ENCODE assay signal across 25 cellular contexts in genomic region chr3:185199671-185200070, GRCh38. TPM values are rescaled to one million over a fixed set of nuclear protein-coding genes. Genes with fewer than 3 reads are reported as not detected.
A peak's percentile ranks its signal among the peaks of the same experiment; 100 is the strongest.
DNase-seq lines count a peak whose midpoint lies in the region; ATAC-seq, FAIRE-seq and TF ChIP-seq lines count a peak whose summit lies in the region.
"Had no signal": no experiment of that assay in that cellular context is flagged by ENCODE, and none has a peak within 500 bp of the region (broad histone marks: within the 10 kb centered on the region; RNA-seq: fewer than 3 reads in every experiment).

No MANE protein-coding gene starts in this region.

- CTCF ChIA-PET in GM12878 (lab: Yijun Ruan, JAX) (no interaction called here), HepG2 (lab: Yijun Ruan, JAX; ENCODE audit: low intra/inter-chr PET ratio, low total read pairs) (no interaction called here)

- in situ Hi-C loops in GM12878 (cut with MboI) (no loop called here), HepG2 (cut with HindIII; ENCODE audit: extremely low pct_ligation_motif_present, low pct_unique_long_range_greater_than_20kb) (no loop called here)

- no peak overlapping the region for H3K4me3 ChIP-seq in DOHH2 (ENCODE audit: low read length)
- H3K4me3 ChIP-seq in Karpas-422 (ENCODE audit: low read length) = no peak overlapping the region
- H3K4me3 ChIP-seq in GM12878 = no peak overlapping the region
- H3K4me3 ChIP-seq in HepG2 (replicated peaks in 1 of 3; ENCODE audit: insufficient read depth in 1 of 3, low read depth in 2 of 3, low read length in 3 of 3) = no peak overlapping the region
- H3K4me3 ChIP-seq: BLaER1 treated with 17β-estradiol and CSF1 and Interleukin-3, amounts not matched to agents 10 nM and 100 nM; lower lobe of right lung; mucosa of descending colon; stomach; thyroid gland had no signal

- WGBS in GM12878 (ENCODE audit: insufficient coverage, insufficient replicate concordance, low lambda C conversion rate, missing lambda C conversion rate) = 71% methylated on average over 5 of the region's 5 CpGs
- WGBS in HepG2 (ENCODE audit: low lambda C conversion rate) = 89% methylated on average over 5 of the region's 5 CpGs

- no peak overlapping the region for H2AFZ ChIP-seq in Karpas-422 (ENCODE audit: low read length)
- H2AFZ ChIP-seq in GM12878 (ENCODE audit: control insufficient read depth, low read depth, low read length) = no peak overlapping the region
- H2AFZ ChIP-seq in HepG2 (ENCODE audit: low read length) = no peak overlapping the region

- RAD21 ChIA-PET in GM12878 (lab: Charles Lee; ENCODE audit: unreplicated experiment) = no interaction called here

- DNase-seq in Karpas-422 (peak; percentile 58), GM12878 (ENCODE audit: low read depth, low spot score) (no peak), HepG2 (ENCODE audit: low spot score) (no peak), SIG-M5 (lab: John Stamatoyannopoulos, UW) (no peak)
- DNase-seq: activated CD4-positive, alpha-beta T cell treated with anti-CD3 and anti-CD28 coated beads, Interleukin-2, amount 10 ng/mL, durations not matched to agents 24 days and 14 days; activated gamma-delta T cell treated with Interleukin-2 at 50 U/mL for 16 hours; activated T-cell treated with anti-CD3 and anti-CD28 coated beads, Interleukin-2, amount 50 U/mL, for 1 hour; Caco-2; DMS79; GF-D8; lower lobe of right lung; mucosa of descending colon; NCI-H1092; NCI-H187; NCI-H526; stimulated activated CD8-positive, alpha-beta memory T cell treated with anti-CD3 and anti-CD28 coated beads, Interleukin-4, amount 100 ng/mL, for 48 hours; stomach; thyroid gland had no signal

- TF ChIP-seq EP300 in GM12878 (IDR thresholded peaks at IDR 0.05; ENCODE audit: borderline replicate concordance in 1 of 2, control insufficient read depth in 1 of 2, low read depth in 2 of 2, low read length in 2 of 2) = no peak
- TF ChIP-seq EP300 in HepG2 (IDR thresholded peaks at IDR 0.05; ENCODE audit: low read depth in 2 of 2, low read length in 2 of 2) = no peak
- no peak for TF ChIP-seq EP300 in HepG2 (CRISPR knock-in tag; IDR thresholded peaks at IDR 0.05; ENCODE audit: borderline replicate concordance)

- H4K20me1 ChIP-seq in DOHH2 (ENCODE audit: control insufficient read depth, insufficient read depth, low read depth, low read length) = no peaks in the 10 kb centered on the region
- no peaks in the 10 kb centered on the region for H4K20me1 ChIP-seq in Karpas-422 (ENCODE audit: insufficient read depth, low read depth, low read length)
- no peaks in the 10 kb centered on the region for H4K20me1 ChIP-seq in GM12878 (ENCODE audit: control insufficient read depth, insufficient read depth)
- no peaks in the 10 kb centered on the region for H4K20me1 ChIP-seq in HepG2 (ENCODE audit: insufficient read depth, low read length)
- H4K20me1 ChIP-seq: BLaER1 treated with 17β-estradiol and CSF1 and Interleukin-3, amounts not matched to agents 10 nM and 100 nM had no signal

- intact Hi-C loops in GM12878 (cut with micrococcal nuclease; ENCODE audit: unreplicated experiment) = no loop called here
- intact Hi-C loops in HepG2 (cut with micrococcal nuclease; ENCODE audit: unreplicated experiment) = no loop called here

- H3K9me2 ChIP-seq in DOHH2 (replicated peaks; ENCODE audit: control insufficient read depth, low read length) (no peaks in the 10 kb centered on the region), Karpas-422 (replicated peaks; ENCODE audit: insufficient read depth, low read length) (no peaks in the 10 kb centered on the region)

- no peak overlapping the region for H3K4me2 ChIP-seq in DOHH2 (ENCODE audit: low read length)
- H3K4me2 ChIP-seq in Karpas-422 (ENCODE audit: low read depth, low read length, poor library complexity, severe bottlenecking) = no peak overlapping the region
- no peak overlapping the region for H3K4me2 ChIP-seq in GM12878 (ENCODE audit: control insufficient read depth, insufficient read depth)
- no peak overlapping the region for H3K4me2 ChIP-seq in HepG2 (ENCODE audit: low read depth, low read length)
- H3K4me2 ChIP-seq: BLaER1 treated with 17β-estradiol and CSF1 and Interleukin-3, amounts not matched to agents 10 nM and 100 nM had no signal

- H3K79me2 ChIP-seq in DOHH2 (ENCODE audit: control insufficient read depth, low read length) (no peaks in the 10 kb centered on the region), Karpas-422 (ENCODE audit: low read length) (no peaks in the 10 kb centered on the region), GM12878 (ENCODE audit: control insufficient read depth, insufficient read depth, low read length) (no peaks in the 10 kb centered on the region), HepG2 (ENCODE audit: insufficient read depth, low read length) (no peaks in the 10 kb centered on the region)

- BruUV-seq in GM12878 (replicated peaks; lab: Mats Ljungman, UMichigan) = no TSS peak
- BruUV-seq in HepG2 (replicated peaks; lab: Mats Ljungman, UMichigan) = TSS peak; percentile 16

- no peaks in the 10 kb centered on the region for H3K36me3 ChIP-seq in DOHH2 (ENCODE audit: control insufficient read depth, low read length)
- H3K36me3 ChIP-seq in Karpas-422 (ENCODE audit: insufficient read depth, low read length) = no peaks in the 10 kb centered on the region
- H3K36me3 ChIP-seq in GM12878 (ENCODE audit: control insufficient read depth in 2 of 2, insufficient read depth in 2 of 2, low read length in 1 of 2) = no peaks in the 10 kb centered on the region
- peaks cover 8 to 41% of the 10 kb centered on the region in 2 experiments for H3K36me3 ChIP-seq in HepG2 (replicated peaks in 1 of 2; ENCODE audit: control insufficient read depth in 1 of 2, insufficient read depth in 2 of 2, low read length in 2 of 2)
- H3K36me3 ChIP-seq: BLaER1 treated with 17β-estradiol and CSF1 and Interleukin-3, amounts not matched to agents 10 nM and 100 nM had no signal

- peak; percentile 33 for TF ChIP-seq CTCF in DOHH2 (IDR thresholded peaks at IDR 0.05; ENCODE audit: low read depth, low read length, poor library complexity, severe bottlenecking)
- TF ChIP-seq CTCF in GM12878 (IDR thresholded peaks at IDR 0.05 in 2 of 3, conservative IDR thresholded peaks at IDR 0.05 in 1 of 3; ENCODE audit: control insufficient read depth in 2 of 3, extremely low read depth in 1 of 3, insufficient read depth in 1 of 3, low read depth in 3 of 3, low read length in 3 of 3) = peak in 1 of 3 experiments; percentile 17; a peak in 1 of 6 replicates
- TF ChIP-seq CTCF in HepG2 (CRISPR knock-in tag; IDR thresholded peaks at IDR 0.05) = no peak

- H3K9me3 ChIP-seq in DOHH2 (ENCODE audit: control insufficient read depth, insufficient read depth, low read length) (no peaks in the 10 kb centered on the region), Karpas-422 (ENCODE audit: low read length) (no peaks in the 10 kb centered on the region), GM12878 (replicated peaks; ENCODE audit: control insufficient read depth, insufficient read depth, low read length) (no peaks in the 10 kb centered on the region), HepG2 (ENCODE audit: low read length) (no peaks in the 10 kb centered on the region)
- H3K9me3 ChIP-seq: Caco-2, lower lobe of right lung, mucosa of descending colon, stomach, thyroid gland had no signal

- TF ChIP-seq POLR2A in GM12878 (IDR thresholded peaks at IDR 0.05; ENCODE audit: low read depth, low read length) (no peak), HepG2 (IDR thresholded peaks at IDR 0.05; ENCODE audit: insufficient read depth in 1 of 2, low read depth in 2 of 2, low read length in 2 of 2) (no peak)

- SMC1A ChIA-PET in GM12878 (lab: Charles Lee; ENCODE audit: uncharacterized antibody, unreplicated experiment) = interaction anchor here (1.2 kb wide), 1 partner anchor 23 kb away, joined by 3 read pairs; no protein-coding TSS in a partner anchor

- POLR2A ChIA-PET in GM12878 (lab: Charles Lee) = interaction anchor here (0.5 kb wide), 1 partner anchor 325 kb away, joined by 4 read pairs; no protein-coding TSS in a partner anchor
- POLR2A ChIA-PET in HepG2 (lab: Yijun Ruan, JAX) = no interaction called here

- no peaks in the 10 kb centered on the region for H3K27me3 ChIP-seq in DOHH2 (ENCODE audit: control insufficient read depth, low read length)
- no peaks in the 10 kb centered on the region for H3K27me3 ChIP-seq in Karpas-422 (ENCODE audit: low read length)
- no peaks in the 10 kb centered on the region for H3K27me3 ChIP-seq in GM12878 (replicated peaks in 1 of 2; ENCODE audit: control insufficient read depth in 2 of 2, insufficient read depth in 2 of 2, low read length in 1 of 2)
- no peaks in the 10 kb centered on the region; a peak in 1 of 5 replicates for H3K27me3 ChIP-seq in HepG2 (ENCODE audit: control insufficient read depth in 1 of 2, insufficient read depth in 2 of 2, low read length in 2 of 2)
- H3K27me3 ChIP-seq: BLaER1 treated with 17β-estradiol and CSF1 and Interleukin-3, amounts not matched to agents 10 nM and 100 nM; stomach; thyroid gland had no signal

- H3K4me1 ChIP-seq in DOHH2 (ENCODE audit: control insufficient read depth, low read length) (no peaks in the 10 kb centered on the region), Karpas-422 (ENCODE audit: low read length) (no peaks in the 10 kb centered on the region), GM12878 (ENCODE audit: control insufficient read depth, insufficient read depth, low read length) (no peaks in the 10 kb centered on the region), HepG2 (ENCODE audit: insufficient read depth, low read length) (no peaks in the 10 kb centered on the region)
- H3K4me1 ChIP-seq: BLaER1 treated with 17β-estradiol and CSF1 and Interleukin-3, amounts not matched to agents 10 nM and 100 nM; Caco-2; lower lobe of right lung; stomach; thyroid gland had no signal

- H3K27ac ChIP-seq in DOHH2 (ENCODE audit: low read depth, low read length) = no peak overlapping the region
- no peak overlapping the region for H3K27ac ChIP-seq in Karpas-422 (ENCODE audit: low read length)
- H3K27ac ChIP-seq in GM12878 (ENCODE audit: control insufficient read depth, insufficient read depth) = no peak overlapping the region
- H3K27ac ChIP-seq in HepG2 (ENCODE audit: extremely low read length, insufficient read depth, low read length) = no peak overlapping the region
- H3K27ac ChIP-seq: BLaER1 treated with 17β-estradiol and CSF1 and Interleukin-3, amounts not matched to agents 10 nM and 100 nM; lower lobe of right lung; stomach; thyroid gland; VCaP had no signal

- no peaks in the 10 kb centered on the region for H3F3A ChIP-seq in DOHH2 (ENCODE audit: control insufficient read depth, insufficient read depth)

- no peak for FAIRE-seq in GM12878 (lab: Jason Lieb, UNC)
- FAIRE-seq in HepG2 (lab: Jason Lieb, UNC) = no peak
- FAIRE-seq: astrocyte had no signal

- 0 out of 3 replicates have a peak, but pooled peaks have one; percentile 34 for ATAC-seq in GM12878
- peak; percentile 57; the same call in 2 of the 3 replicates for ATAC-seq in HepG2
- ATAC-seq in GM21786 (IDR thresholded peaks at IDR 0.05; ENCODE audit: unreplicated experiment) = no peak
- no peak for ATAC-seq in GM19328 (IDR thresholded peaks at IDR 0.05; ENCODE audit: unreplicated experiment)
- ATAC-seq: lower lobe of right lung; mucosa of descending colon; natural killer cell treated with Interleukin-12 subunit alpha and Interleukin-12 subunit beta and Interleukin-15 and Interleukin-18, amount 100 ng/mL, for 72 hours had no signal

- TF ChIP-seq RAD21 in GM12878 (IDR thresholded peaks at IDR 0.05; ENCODE audit: insufficient read depth, low read depth, low read length) (no peak), HepG2 (CRISPR knock-in tag; IDR thresholded peaks at IDR 0.05) (no peak)

- no peak overlapping the region for H3K9ac ChIP-seq in Karpas-422 (ENCODE audit: low read length)
- H3K9ac ChIP-seq in GM12878 (ENCODE audit: control insufficient read depth, insufficient read depth, low read length) = no peak overlapping the region
- H3K9ac ChIP-seq in HepG2 (ENCODE audit: insufficient read depth, low read depth, low read length) = no peak overlapping the region
- H3K9ac ChIP-seq: BLaER1 treated with 17β-estradiol and CSF1 and Interleukin-3, amounts not matched to agents 10 nM and 100 nM had no signal

RNA-seq across cellular contexts. Expression of gene C3orf70, which starts 46.8 kb away (rescaled TPM):
- total RNA-seq in Karpas-422 (2014; rRNA removed; shearing (Covaris generic); ENCODE audit: low replicate concordance) = not detected in 2 replicates
- total RNA-seq in GM12878 (2013; cell fraction: nucleolus; rRNA removed) = not detected in 2 replicates
- total RNA-seq in GM12878 (2014; rRNA removed) (not detected in 2 replicates), GM12878 (2014; rRNA removed; fragmentation: Illumina TruSeq; extraction: Trizol) (0.04 TPM in 1 of 2 replicates, not detected in the other), GM12878 (2021) (0.05 TPM in 1 of 2 replicates, not detected in the other), HepG2 (2016; rRNA removed; fragmentation: Illumina TruSeq; extraction: Trizol) (2.4 and 3.4 TPM in 2 replicates)
- polyA plus RNA-seq in GM12878 (2011; ENCODE audit: low read depth) = 0.07 TPM
- polyA plus RNA-seq in GM12878 (2011; rRNA removed) (not detected in 2 replicates), GM12878 (2014; fragmentation: Illumina TruSeq; extraction: Trizol) (0.03 TPM in 1 of 2 replicates, not detected in the other), GM12878 (2014; fragmentation: Nextera tagmentation; extraction: Ambion mirVana) (not detected), GM12878 (2014; rRNA removed) (0.03 TPM in 1 of 2 replicates, not detected in the other), GM12878 (2016; fragmentation: Nextera tagmentation; extraction: Ambion mirVana) (not detected), HepG2 (2011; rRNA removed) (0.63 and 0.79 TPM in 2 replicates)
- not detected in 2 replicates for polyA plus RNA-seq in GM12878 (2011; cell fraction: cytosol; rRNA removed)
- polyA plus RNA-seq in GM12878 (2011; cell fraction: nucleus; rRNA removed) = not detected in 2 replicates
- 0.03 and 0.10 TPM in 2 replicates for polyA plus RNA-seq in GM12878 (2012)
- not detected in 2 replicates for polyA minus RNA-seq in GM12878 (2011; rRNA and poly(A)+ RNA removed)
- polyA minus RNA-seq in GM12878 (2011; cell fraction: cytosol; rRNA and poly(A)+ RNA removed) = not detected in 2 replicates
- polyA minus RNA-seq in GM12878 (2011; cell fraction: nucleus; rRNA and poly(A)+ RNA removed) = not detected in 2 replicates
- 0.30 and 0.35 TPM in 2 replicates for total RNA-seq in HepG2 (2016; cell fraction: cytosol; rRNA removed; fragmentation: Illumina TruSeq; extraction: Trizol; ENCODE audit: low read depth)
- total RNA-seq in HepG2 (2016; cell fraction: insoluble cytoplasmic fraction; rRNA removed; fragmentation: Illumina TruSeq; extraction: Trizol) = 2.2 and 2.8 TPM in 2 replicates
- total RNA-seq in HepG2 (2016; cell fraction: membrane; rRNA removed; fragmentation: Illumina TruSeq; extraction: Trizol) = 1.4 and 1.5 TPM in 2 replicates
- total RNA-seq in HepG2 (2016; cell fraction: nucleus; rRNA removed; fragmentation: Illumina TruSeq; extraction: Trizol) = 2.1 and 2.3 TPM in 2 replicates
- 0.55 and 0.58 TPM in 2 replicates for polyA plus RNA-seq in HepG2 (2011; cell fraction: cytosol; rRNA removed)
- polyA plus RNA-seq in HepG2 (2011; cell fraction: nucleus; rRNA removed) = 0.38 and 0.43 TPM in 2 replicates
- 0.31 and 0.35 TPM in 2 replicates for polyA plus RNA-seq in HepG2 (2012)
- 0.15 and 0.18 TPM in 2 replicates for polyA plus RNA-seq in HepG2 (2016; cell fraction: cytosol; fragmentation: Illumina TruSeq; extraction: Trizol; ENCODE audit: low read depth)
- polyA plus RNA-seq in HepG2 (2016; cell fraction: insoluble cytoplasmic fraction; fragmentation: Illumina TruSeq; extraction: Trizol; ENCODE audit: low read depth) = 2.2 and 2.5 TPM in 2 replicates
- polyA plus RNA-seq in HepG2 (2016; cell fraction: membrane; fragmentation: Illumina TruSeq; extraction: Trizol; ENCODE audit: low read depth) = 0.65 and 0.73 TPM in 2 replicates
- 2.1 TPM in 2 replicates for polyA plus RNA-seq in HepG2 (2016; cell fraction: nucleus; fragmentation: Illumina TruSeq; extraction: Trizol; ENCODE audit: insufficient read depth, low read depth)
- polyA minus RNA-seq in HepG2 (2011; rRNA and poly(A)+ RNA removed; ENCODE audit: low replicate concordance) = 3.4 TPM in 1 of 2 replicates, not detected in the other
- 1.4 and 1.9 TPM in 2 replicates for polyA minus RNA-seq in HepG2 (2011; cell fraction: cytosol; rRNA and poly(A)+ RNA removed)
- polyA minus RNA-seq in HepG2 (2011; cell fraction: nucleus; rRNA and poly(A)+ RNA removed) = 1.0 and 1.2 TPM in 2 replicates

RNA-seq across cellular contexts. Expression of gene EHHADH, which starts 54.2 kb away (rescaled TPM):
- total RNA-seq in Karpas-422 (2014; rRNA removed; shearing (Covaris generic); ENCODE audit: low replicate concordance) = not detected in 2 replicates
- 2.8 and 5.0 TPM in 2 replicates for total RNA-seq in GM12878 (2013; cell fraction: nucleolus; rRNA removed)
- total RNA-seq in GM12878 (2014; rRNA removed) (4.9 and 5.1 TPM in 2 replicates), GM12878 (2014; rRNA removed; fragmentation: Illumina TruSeq; extraction: Trizol) (4.9 and 5.4 TPM in 2 replicates), GM12878 (2021) (6.8 and 7.7 TPM in 2 replicates), HepG2 (2016; rRNA removed; fragmentation: Illumina TruSeq; extraction: Trizol) (38.9 and 59.1 TPM in 2 replicates)
- polyA plus RNA-seq in GM12878 (2011; ENCODE audit: low read depth) = 2.0 TPM
- polyA plus RNA-seq in GM12878 (2011; rRNA removed) (0.96 and 1.5 TPM in 2 replicates), GM12878 (2014; fragmentation: Illumina TruSeq; extraction: Trizol) (5.5 and 6.3 TPM in 2 replicates), GM12878 (2014; fragmentation: Nextera tagmentation; extraction: Ambion mirVana) (1 to 10 TPM; 3.6 to 5.1 TPM), GM12878 (2014; rRNA removed) (3.6 and 4.2 TPM in 2 replicates), GM12878 (2016; fragmentation: Nextera tagmentation; extraction: Ambion mirVana) (1 to 10 TPM; 6.6 to 8.4 TPM), HepG2 (2011; rRNA removed) (14.1 and 14.5 TPM in 2 replicates)
- 0.51 and 0.52 TPM in 2 replicates for polyA plus RNA-seq in GM12878 (2011; cell fraction: cytosol; rRNA removed)
- polyA plus RNA-seq in GM12878 (2011; cell fraction: nucleus; rRNA removed) = 0.19 and 0.57 TPM in 2 replicates
- polyA plus RNA-seq in GM12878 (2012) = 2.5 and 3.2 TPM in 2 replicates
- polyA minus RNA-seq in GM12878 (2011; rRNA and poly(A)+ RNA removed) = 0.80 and 1.6 TPM in 2 replicates
- polyA minus RNA-seq in GM12878 (2011; cell fraction: cytosol; rRNA and poly(A)+ RNA removed) = 1.4 TPM in 1 of 2 replicates, not detected in the other
- polyA minus RNA-seq in GM12878 (2011; cell fraction: nucleus; rRNA and poly(A)+ RNA removed) = 0.19 TPM in 1 of 2 replicates, not detected in the other
- 3.7 and 5.5 TPM in 2 replicates for total RNA-seq in HepG2 (2016; cell fraction: cytosol; rRNA removed; fragmentation: Illumina TruSeq; extraction: Trizol; ENCODE audit: low read depth)
- total RNA-seq in HepG2 (2016; cell fraction: insoluble cytoplasmic fraction; rRNA removed; fragmentation: Illumina TruSeq; extraction: Trizol) = 40.5 and 57.0 TPM in 2 replicates
- 9.7 and 12.0 TPM in 2 replicates for total RNA-seq in HepG2 (2016; cell fraction: membrane; rRNA removed; fragmentation: Illumina TruSeq; extraction: Trizol)
- 34.2 and 38.8 TPM in 2 replicates for total RNA-seq in HepG2 (2016; cell fraction: nucleus; rRNA removed; fragmentation: Illumina TruSeq; extraction: Trizol)
- 10.6 and 13.3 TPM in 2 replicates for polyA plus RNA-seq in HepG2 (2011; cell fraction: cytosol; rRNA removed)
- 3.9 and 6.8 TPM in 2 replicates for polyA plus RNA-seq in HepG2 (2011; cell fraction: nucleus; rRNA removed)
- 17.8 and 33.4 TPM in 2 replicates for polyA plus RNA-seq in HepG2 (2012)
- 1.9 and 2.0 TPM in 2 replicates for polyA plus RNA-seq in HepG2 (2016; cell fraction: cytosol; fragmentation: Illumina TruSeq; extraction: Trizol; ENCODE audit: low read depth)
- polyA plus RNA-seq in HepG2 (2016; cell fraction: insoluble cytoplasmic fraction; fragmentation: Illumina TruSeq; extraction: Trizol; ENCODE audit: low read depth) = 46.6 and 47.5 TPM in 2 replicates
- 4.9 and 6.1 TPM in 2 replicates for polyA plus RNA-seq in HepG2 (2016; cell fraction: membrane; fragmentation: Illumina TruSeq; extraction: Trizol; ENCODE audit: low read depth)
- 22.4 and 23.4 TPM in 2 replicates for polyA plus RNA-seq in HepG2 (2016; cell fraction: nucleus; fragmentation: Illumina TruSeq; extraction: Trizol; ENCODE audit: insufficient read depth, low read depth)
- 5.1 and 33.8 TPM in 2 replicates for polyA minus RNA-seq in HepG2 (2011; rRNA and poly(A)+ RNA removed; ENCODE audit: low replicate concordance)
- polyA minus RNA-seq in HepG2 (2011; cell fraction: cytosol; rRNA and poly(A)+ RNA removed) = 25.6 and 27.5 TPM in 2 replicates
- polyA minus RNA-seq in HepG2 (2011; cell fraction: nucleus; rRNA and poly(A)+ RNA removed) = 51.2 and 66.1 TPM in 2 replicates

Comparison
In these comparisons a context has a peak if more than half of its experiments do, and no peak if none do; other contexts are left out.
1. ATAC-seq: peak in GM12878 (single experiment) and HepG2 (single experiment); none in GM21786 (single experiment) and GM19328 (single experiment).